8 cellular contexts compared by ENCODE assay signal in genomic region chr12:70590051-70590450, GRCh38. TPM values are rescaled to one million over a fixed set of nuclear protein-coding genes. Genes with fewer than 3 reads are reported as not detected.
DNase-seq lines count a peak whose midpoint lies in the region; ATAC-seq and TF ChIP-seq lines count a peak whose summit lies in the region.

No MANE protein-coding gene starts in this region.

- H3K27ac ChIP-seq in heart left ventricle (no peak overlapping the region), psoas muscle (no peak overlapping the region)

- peaks cover 0 to 3% of the 10 kb centered on the region in 2 donors for H3K9me3 Mint-ChIP-seq in activated naive CD4-positive, alpha-beta T cell treated with anti-CD3 and anti-CD28 coated beads, Interleukin-2, amount 50 U/mL, for 72 hours

- H3K9me3 ChIP-seq in heart left ventricle: peaks cover 0 to 5% (median 0%) of the 10 kb centered on the region in 12 donors
- no peaks in the 10 kb centered on the region for H3K9me3 ChIP-seq in psoas muscle

- H3K27me3 ChIP-seq in heart left ventricle: no peaks in the 10 kb centered on the region
- H3K27me3 ChIP-seq in psoas muscle (ENCODE audit: insufficient read depth in 3 of 3, low read length in 2 of 3): no peaks in the 10 kb centered on the region

- in situ Hi-C loops in KBM-7 (cut with MboI; ENCODE audit: low pct_unique_long_range_greater_than_20kb, low sequenced_read_pairs): no loop called here

- TF ChIP-seq POLR2A in heart left ventricle (IDR thresholded peaks at IDR 0.05): no peak

- intact Hi-C loops in heart left ventricle (cut with DNase I) (loop anchor here in 8 of 10 donors (2.0 to 10.0 kb wide), 4 partner anchors 55 to 132 kb away; no protein-coding TSS in a partner anchor), psoas muscle (cut with DNase I) (loop anchor here in 1 of 2 donors (5.0 kb wide), 1 partner anchor 132 kb away; no protein-coding TSS in a partner anchor)

- WGBS in heart left ventricle, 4 donors: 32 to 33% (median 33%) methylated on average over 6 of the region's 6 CpGs
- 31 to 34% (median 33%) methylated on average over 6 of the region's 6 CpGs for WGBS in psoas muscle, 3 donors

- peaks cover 0 to 15% (median 0%) of the 10 kb centered on the region in 12 donors for H3K4me1 ChIP-seq in heart left ventricle
- H3K4me1 ChIP-seq in psoas muscle: no peaks in the 10 kb centered on the region

- DNase-seq in EH (ENCODE audit: low read depth): peak; percentile 80
- DNase-seq in KBM-7: peak; percentile 60
- DNase-seq in SHP77 (lab: John Stamatoyannopoulos, UW): peak; percentile 50 to 56
- DNase-seq in activated naive CD4-positive, alpha-beta T cell treated with anti-CD3 and anti-CD28 coated beads, Interleukin-2, amount 50 U/mL, for 72 hours (ENCODE audit: low spot score in 2 of 2): peak in 1 of 2 donors; percentile 59
- DNase-seq in heart left ventricle: peak; percentile 63 to 77 (median 66)
- DNase-seq in psoas muscle: peak; percentile 65 to 72
- DNase-seq in OCI-M2 (lab: John Stamatoyannopoulos, UW; ENCODE audit: unreplicated experiment): no peak

- H3K27ac Mint-ChIP-seq in activated naive CD4-positive, alpha-beta T cell treated with anti-CD3 and anti-CD28 coated beads, Interleukin-2, amount 50 U/mL, for 72 hours: no peak overlapping the region

- H3K4me3 ChIP-seq in heart left ventricle (no peak overlapping the region), psoas muscle (no peak overlapping the region)

- peaks cover 0 to 73% (median 7%) of the 10 kb centered on the region in 9 donors for H3K36me3 ChIP-seq in heart left ventricle
- H3K36me3 ChIP-seq in psoas muscle (ENCODE audit: insufficient read depth in 1 of 2, low read depth in 1 of 2): no peaks in the 10 kb centered on the region

- H3K36me3 Mint-ChIP-seq in activated naive CD4-positive, alpha-beta T cell treated with anti-CD3 and anti-CD28 coated beads, Interleukin-2, amount 50 U/mL, for 72 hours: no peaks in the 10 kb centered on the region

- TF ChIP-seq CTCF in heart left ventricle (IDR thresholded peaks at IDR 0.05): peak; percentile 71 to 93 (median 82)
- peak; percentile 74 for TF ChIP-seq CTCF in psoas muscle (IDR thresholded peaks at IDR 0.05)

- ATAC-seq in GM21717 (IDR thresholded peaks at IDR 0.05; ENCODE audit: unreplicated experiment) (peak; percentile 92), heart left ventricle (peak; percentile 64 to 82 (median 76)), psoas muscle (peak; percentile 49 to 61 (median 52))
- peak; percentile 63 to 83 for ATAC-seq in activated naive CD4-positive, alpha-beta T cell treated with anti-CD3 and anti-CD28 coated beads, Interleukin-2, amount 50 U/mL, for 72 hours

RNA-seq across cellular contexts. Expression of gene PTPRB, which starts 47.2 kb away (rescaled TPM):
- total RNA-seq in activated naive CD4-positive, alpha-beta T cell treated with anti-CD3 and anti-CD28 coated beads, Interleukin-2, amount 50 U/mL, for 72 hours: not detected
- total RNA-seq in heart left ventricle (10 to 100 TPM; 27.3 to 41.5 (median 34.7) TPM), psoas muscle (10 to 100 TPM; 10.9 to 32.1 (median 17.8) TPM)
- polyA plus RNA-seq in heart left ventricle (10 to 100 TPM; 17.0 to 19.3 TPM), psoas muscle (1 to 10 TPM; 6.5 to 7.6 (median 7.2) TPM)

Comparison
In these comparisons a context has a peak if more than half of its experiments do, and no peak if none do; other contexts are left out.
1. RNA of gene PTPRB, which starts 47.2 kb away (total RNA-seq): 27.3 to 41.5 TPM in heart left ventricle and 10.9 to 32.1 TPM in psoas muscle; not detected in activated naive CD4-positive, alpha-beta T cell treated with anti-CD3 and anti-CD28 coated beads, Interleukin-2, amount 50 U/mL, for 72 hours; every median in the first group is over 10 times any median in the second.
2. Peak in every context shown above with its lines, with median percentiles within 50 percentile points of each other: ATAC-seq.